15 cellular contexts compared by ENCODE assay signal in genomic region chr20:2804921-2805681, GRCh38. TPM values are rescaled to one million over a fixed set of nuclear protein-coding genes. Genes with fewer than 3 reads are reported as not detected.
A peak's percentile ranks its signal among the peaks of the same experiment; 100 is the strongest.
DNase-seq lines count a peak whose midpoint lies in the region; ATAC-seq and TF ChIP-seq lines count a peak whose summit lies in the region.
"Had no signal": no experiment of that assay in that cellular context is flagged by ENCODE, and none has a peak within 500 bp of the region (broad histone marks: within the 10 kb centered on the region; RNA-seq: fewer than 3 reads in every experiment).

No MANE protein-coding gene starts in this region.

- H3K27ac Mint-ChIP-seq in type B pancreatic cell (no peak overlapping the region), Caco-2 (ENCODE audit: unreplicated experiment) (no peak overlapping the region)
- H3K27ac Mint-ChIP-seq: activated T-cell treated with anti-CD3 and anti-CD28 coated beads, Interleukin-2, amount 50 U/mL, for 24 hours had no signal

- H3K36me3 ChIP-seq in SK-N-SH (replicated peaks in 1 of 2; ENCODE audit: control insufficient read depth in 1 of 2, insufficient read depth in 2 of 2, low read length in 1 of 2) (no peaks in the 10 kb centered on the region), Caco-2 (ENCODE audit: control insufficient read depth, insufficient read depth, low read length) (no peaks in the 10 kb centered on the region)
- H3K36me3 ChIP-seq: tibial artery had no signal

- peaks cover 65% of the 10 kb centered on the region for H3K27me3 Mint-ChIP-seq in type B pancreatic cell
- H3K27me3 Mint-ChIP-seq in Caco-2 (ENCODE audit: insufficient read depth, unreplicated experiment), result peaks cover 3% of the 10 kb centered on the region

- 73% methylated on average over 34 of the region's 44 CpGs for WGBS in SK-N-SH (ENCODE audit: low lambda C conversion rate)

- TF ChIP-seq RAD21 in SK-N-SH (IDR thresholded peaks at IDR 0.05; ENCODE audit: low read length), result no peak

- no peak overlapping the region for H3K9ac ChIP-seq in SK-N-SH

- peaks cover 0 to 6% of the 10 kb centered on the region in 2 experiments; a peak in 1 of 4 replicates for H3K4me1 ChIP-seq in SK-N-SH (ENCODE audit: control insufficient read depth in 1 of 2, insufficient read depth in 2 of 2, low read depth in 1 of 2, low read length in 1 of 2)
- peaks cover 7% of the 10 kb centered on the region; the same call in 1 of the 2 replicates for H3K4me1 ChIP-seq in Caco-2

- H3K4me3 ChIP-seq in SK-N-SH (ENCODE audit: low read depth in 2 of 2, low read length in 1 of 2), result no peak overlapping the region
- H3K4me3 ChIP-seq in coronary artery, result no peak overlapping the region
- H3K4me3 ChIP-seq in Caco-2 (ENCODE audit: low read depth, low read length), result no peak overlapping the region
- H3K4me3 ChIP-seq: dorsolateral prefrontal cortex, lung, tibial artery had no signal

- H3K36me3 Mint-ChIP-seq in type B pancreatic cell (no peaks in the 10 kb centered on the region), Caco-2 (ENCODE audit: insufficient read depth, unreplicated experiment) (no peaks in the 10 kb centered on the region)

- intact Hi-C loops in Caco-2 (cut with micrococcal nuclease; ENCODE audit: unreplicated experiment), result no loop called here

- no peak overlapping the region for H3K4me2 ChIP-seq in SK-N-SH

- no peak for TF ChIP-seq CTCF in SK-N-SH (IDR thresholded peaks at IDR 0.05)
- no peak for TF ChIP-seq CTCF in coronary artery (IDR thresholded peaks at IDR 0.05)
- TF ChIP-seq CTCF in type B pancreatic cell (conservative IDR thresholded peaks at IDR 0.05), result no peak
- no peak for TF ChIP-seq CTCF in Caco-2 (IDR thresholded peaks at IDR 0.05; ENCODE audit: insufficient read depth in 1 of 2, low read depth in 1 of 2, low read length in 1 of 2, severe bottlenecking in 1 of 2, unreplicated experiment in 1 of 2)

- POLR2A ChIA-PET in SK-N-SH (lab: Yijun Ruan, JAX) (no interaction called here), Caco-2 (lab: Charles Lee) (no interaction called here)

- no peaks in the 10 kb centered on the region for H3K9me2 ChIP-seq in SK-N-SH

- H3K27me3 ChIP-seq in SK-N-SH (ENCODE audit: insufficient read depth) (no peaks in the 10 kb centered on the region), Caco-2 (replicated peaks; ENCODE audit: control insufficient read depth, insufficient read depth, low read length) (no peaks in the 10 kb centered on the region)

- H3K4me3 Mint-ChIP-seq in type B pancreatic cell (no peak overlapping the region), Caco-2 (ENCODE audit: unreplicated experiment) (no peak overlapping the region)
- H3K4me3 Mint-ChIP-seq: activated T-cell treated with anti-CD3 and anti-CD28 coated beads, Interleukin-2, amount 50 U/mL, for 24 hours had no signal

- H3F3A ChIP-seq in SK-N-SH (replicated peaks; ENCODE audit: insufficient read depth), result no peaks in the 10 kb centered on the region

- H3K9me3 Mint-ChIP-seq in type B pancreatic cell (peaks cover 10% of the 10 kb centered on the region), Caco-2 (ENCODE audit: unreplicated experiment) (no peaks in the 10 kb centered on the region)
- H3K9me3 Mint-ChIP-seq: activated T-cell treated with anti-CD3 and anti-CD28 coated beads, Interleukin-2, amount 50 U/mL, for 24 hours had no signal

- H3K27ac ChIP-seq in SK-N-SH (ENCODE audit: low read depth in 2 of 2, low read length in 1 of 2), result no peak overlapping the region
- no peak overlapping the region for H3K27ac ChIP-seq in coronary artery
- H3K27ac ChIP-seq: dorsolateral prefrontal cortex, tibial artery had no signal

- no TSS peak for BruUV-seq in Caco-2 (replicated peaks; lab: Mats Ljungman, UMichigan)

- no peak overlapping the region for H2AFZ ChIP-seq in SK-N-SH (ENCODE audit: low read depth)

- H3K9me3 ChIP-seq in SK-N-SH, result no peaks in the 10 kb centered on the region
- H3K9me3 ChIP-seq in Caco-2, result no peaks in the 10 kb centered on the region
- H3K9me3 ChIP-seq: tibial artery had no signal

- H3K4me1 Mint-ChIP-seq in type B pancreatic cell (ENCODE audit: unreplicated experiment), result peaks cover 11% of the 10 kb centered on the region
- peaks cover 6% of the 10 kb centered on the region for H3K4me1 Mint-ChIP-seq in Caco-2 (ENCODE audit: low read depth, unreplicated experiment)

- no peaks in the 10 kb centered on the region for H4K20me1 ChIP-seq in SK-N-SH (ENCODE audit: insufficient read depth)

- DNase-seq in SK-N-SH, result peak; percentile 25
- DNase-seq in coronary artery (ENCODE audit: low spot score), result peak; percentile 64
- DNase-seq in islet precursor cell, result peak; percentile 72
- DNase-seq in type B pancreatic cell (ENCODE audit: extremely low spot score, unreplicated experiment), result peak; percentile 67
- DNase-seq in Caco-2, result no peak
- no peak for DNase-seq in effector CD4-positive, alpha-beta T cell
- no peak for DNase-seq in activated naive CD4-positive, alpha-beta T cell (lab: John Stamatoyannopoulos, UW)
- DNase-seq: activated CD4-positive, CD25-positive, alpha-beta regulatory T cell treated with anti-CD3 and anti-CD28 coated beads, Interleukin-2, amount 50 U/mL, for 72 hours; activated T-cell treated with anti-CD3 and anti-CD28 coated beads, Interleukin-2, amount 50 U/mL, for 24 hours; dorsolateral prefrontal cortex; foreskin fibroblast; KG1; tibial artery had no signal

- no peak for TF ChIP-seq EP300 in SK-N-SH (IDR thresholded peaks at IDR 0.05; ENCODE audit: borderline replicate concordance in 1 of 2, low read depth in 1 of 2, low read length in 1 of 2)

- no peak for ATAC-seq in SK-N-SH treated with all-trans-retinoic acid at 6 μM for 48 hours

- no peaks in the 10 kb centered on the region for H3K79me2 ChIP-seq in SK-N-SH (ENCODE audit: insufficient read depth)

- CTCF ChIA-PET in SK-N-SH (lab: Yijun Ruan, JAX), result no interaction called here
- CTCF ChIA-PET in Caco-2 (lab: Charles Lee), result no interaction called here

TF ChIP-seq in SK-N-SH, 30 proteins besides CTCF, POLR2A, EP300 and RAD21 (continues in another document):
- no peak for TF ChIP-seq MXI1 (IDR thresholded peaks at IDR 0.05; ENCODE audit: low read depth, low read length)
- no peak for TF ChIP-seq RCOR1 (IDR thresholded peaks at IDR 0.05; ENCODE audit: low read length)
- no peak for TF ChIP-seq ZBTB33 (IDR thresholded peaks at IDR 0.05; ENCODE audit: borderline replicate concordance, low read depth)

TF ChIP-seq in SK-N-SH treated with all-trans-retinoic acid at 6 μM for 48 hours, 23 proteins besides CTCF, POLR2A, EP300 and RAD21 (continues in another document):
- TF ChIP-seq ZNF8 (CRISPR knock-in tag; IDR thresholded peaks at IDR 0.05) (no peak), TCF4 (CRISPR knock-in tag; IDR thresholded peaks at IDR 0.05; ENCODE audit: borderline replicate concordance) (no peak), ZC3H10 (CRISPR knock-in tag; IDR thresholded peaks at IDR 0.05) (no peak), PPARA (CRISPR knock-in tag; IDR thresholded peaks at IDR 0.05; ENCODE audit: borderline replicate concordance) (no peak), RARB (CRISPR knock-in tag; IDR thresholded peaks at IDR 0.05) (no peak), TSHZ2 (CRISPR knock-in tag; IDR thresholded peaks at IDR 0.05) (no peak), ESRRG (CRISPR knock-in tag; IDR thresholded peaks at IDR 0.05) (no peak), TOX (CRISPR knock-in tag; IDR thresholded peaks at IDR 0.05; ENCODE audit: borderline replicate concordance) (no peak)

RNA-seq across cellular contexts. Expression of gene CPXM1, which starts 4.7 kb away (rescaled TPM):
- 58.3 and 99.9 TPM in 2 replicates for polyA plus RNA-seq in SK-N-SH (2012; rRNA removed)
- 36.1 and 58.7 TPM in 2 replicates for polyA plus RNA-seq in SK-N-SH (2012; cell fraction: cytosol; rRNA removed)
- 140 and 155 TPM in 2 replicates for polyA plus RNA-seq in SK-N-SH (2012; cell fraction: nucleus; rRNA removed)
- total RNA-seq in type B pancreatic cell (ENCODE audit: low replicate concordance) (6.6 and 106 TPM in 2 replicates), Caco-2 (2022) (not detected in 2 replicates)

RNA-seq across cellular contexts. Expression of gene C20orf141, which starts 9.7 kb away (rescaled TPM):
- 1.1 and 1.2 TPM in 2 replicates for polyA plus RNA-seq in SK-N-SH (2012; rRNA removed)
- polyA plus RNA-seq in SK-N-SH (2012; cell fraction: cytosol; rRNA removed), result 0.17 and 0.87 TPM in 2 replicates
- 0.34 and 0.79 TPM in 2 replicates for polyA plus RNA-seq in SK-N-SH (2012; cell fraction: nucleus; rRNA removed)
- not detected in 2 replicates for total RNA-seq in type B pancreatic cell (ENCODE audit: low replicate concordance)
- not detected in 2 replicates for total RNA-seq in Caco-2 (2022)
- total RNA-seq: dorsolateral prefrontal cortex, lung had no signal
- polyA plus RNA-seq: lung had no signal

RNA-seq across cellular contexts. Expression of gene TMEM239, which starts 11.1 kb away (rescaled TPM):
- 0.02 and 0.10 TPM in 2 replicates for polyA plus RNA-seq in SK-N-SH (2012; rRNA removed)
- polyA plus RNA-seq in SK-N-SH (2012; cell fraction: cytosol; rRNA removed), result 0.03 and 0.05 TPM in 2 replicates
- polyA plus RNA-seq in SK-N-SH (2012; cell fraction: nucleus; rRNA removed), result 0.46 and 0.64 TPM in 2 replicates
- total RNA-seq in type B pancreatic cell (ENCODE audit: low replicate concordance), result not detected in 2 replicates
- not detected in 2 replicates for total RNA-seq in Caco-2 (2022)
- total RNA-seq: dorsolateral prefrontal cortex, lung had no signal
- polyA plus RNA-seq: lung had no signal

RNA-seq across cellular contexts. Expression of gene PCED1A, which starts 35.4 kb away (rescaled TPM):
- polyA plus RNA-seq in SK-N-SH (2012; rRNA removed), result 65.2 and 73.6 TPM in 2 replicates
- 16.3 and 21.7 TPM in 2 replicates for polyA plus RNA-seq in SK-N-SH (2012; cell fraction: cytosol; rRNA removed)
- polyA plus RNA-seq in SK-N-SH (2012; cell fraction: nucleus; rRNA removed), result 566 and 689 TPM in 2 replicates
- 47.5 and 79.6 TPM in 2 replicates for total RNA-seq in type B pancreatic cell (ENCODE audit: low replicate concordance)
- 43.9 and 44.7 TPM in 2 replicates for total RNA-seq in Caco-2 (2022)

RNA-seq across cellular contexts. Expression of gene VPS16, which starts 35.4 kb away (rescaled TPM):
- 62.0 and 78.4 TPM in 2 replicates for polyA plus RNA-seq in SK-N-SH (2012; rRNA removed)
- 25.1 and 33.3 TPM in 2 replicates for polyA plus RNA-seq in SK-N-SH (2012; cell fraction: cytosol; rRNA removed)
- polyA plus RNA-seq in SK-N-SH (2012; cell fraction: nucleus; rRNA removed), result 293 and 305 TPM in 2 replicates
- total RNA-seq in type B pancreatic cell (ENCODE audit: low replicate concordance), result 31.8 and 49.9 TPM in 2 replicates
- 41.3 and 46.6 TPM in 2 replicates for total RNA-seq in Caco-2 (2022)

Comparison
In these comparisons a context has a peak if more than half of its experiments do, and no peak if none do; other contexts are left out.
1. DNase-seq: peak in SK-N-SH (single experiment), coronary artery (single experiment), islet precursor cell (single experiment) and type B pancreatic cell (single experiment); none in Caco-2 (0 of 2), effector CD4-positive, alpha-beta T cell (single experiment) and activated naive CD4-positive, alpha-beta T cell (0 of 4).